ENCODE assay signal across 1 cellular context in genomic region chr3:38164136-38164965, GRCh38.
TF ChIP-seq lines count a peak whose summit lies in the region.

No MANE protein-coding gene starts in this region.

TF ChIP-seq in GM12878, 131 proteins besides CTCF, POLR2A, EP300 and RAD21:
- peak; percentile 37; the same call in 1 of the 2 replicates for TF ChIP-seq IKZF1 (conservative IDR thresholded peaks at IDR 0.05)
- TF ChIP-seq IKZF2 (IDR thresholded peaks at IDR 0.05): 0 out of 4 replicates have a peak, but pooled peaks of 1 of the 2 experiments have one; percentile 9
- TF ChIP-seq NR2C1 (IDR thresholded peaks at IDR 0.05): no peak
- peak; percentile 93 for TF ChIP-seq MLLT1 (IDR thresholded peaks at IDR 0.05)
- peak; percentile 77 for TF ChIP-seq SMAD5 (IDR thresholded peaks at IDR 0.05; ENCODE audit: low read depth)
- no peak for TF ChIP-seq RCOR1 (conservative IDR thresholded peaks at IDR 0.05; ENCODE audit: low read depth, low read length)
- peak; percentile 67; the same call in 1 of the 3 replicates for TF ChIP-seq POU2F2 (IDR thresholded peaks at IDR 0.05; ENCODE audit: borderline replicate concordance, low read depth, low read length)
- TF ChIP-seq SMAD1 (IDR thresholded peaks at IDR 0.05; ENCODE audit: low read depth, partially characterized antibody): peak; percentile 90
- TF ChIP-seq ZNF687 (IDR thresholded peaks at IDR 0.05): peak; percentile 87
- TF ChIP-seq POLR2AphosphoS5 (IDR thresholded peaks at IDR 0.05; ENCODE audit: low read length): peak; percentile 65
- TF ChIP-seq, protein P1, sequence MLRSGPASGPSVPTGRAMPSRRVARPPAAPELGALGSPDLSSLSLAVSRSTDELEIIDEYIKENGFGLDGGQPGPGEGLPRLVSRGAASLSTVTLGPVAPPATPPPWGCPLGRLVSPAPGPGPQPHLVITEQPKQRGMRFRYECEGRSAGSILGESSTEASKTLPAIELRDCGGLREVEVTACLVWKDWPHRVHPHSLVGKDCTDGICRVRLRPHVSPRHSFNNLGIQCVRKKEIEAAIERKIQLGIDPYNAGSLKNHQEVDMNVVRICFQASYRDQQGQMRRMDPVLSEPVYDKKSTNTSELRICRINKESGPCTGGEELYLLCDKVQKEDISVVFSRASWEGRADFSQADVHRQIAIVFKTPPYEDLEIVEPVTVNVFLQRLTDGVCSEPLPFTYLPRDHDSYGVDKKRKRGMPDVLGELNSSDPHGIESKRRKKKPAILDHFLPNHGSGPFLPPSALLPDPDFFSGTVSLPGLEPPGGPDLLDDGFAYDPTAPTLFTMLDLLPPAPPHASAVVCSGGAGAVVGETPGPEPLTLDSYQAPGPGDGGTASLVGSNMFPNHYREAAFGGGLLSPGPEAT (IDR thresholded peaks at IDR 0.05; ENCODE audit: low read depth): no peak; the same call in 1 of the 2 replicates
- no peak for TF ChIP-seq SMC3 (IDR thresholded peaks at IDR 0.05; ENCODE audit: borderline replicate concordance, low read length)
- no peak for TF ChIP-seq CEBPZ (IDR thresholded peaks at IDR 0.05; ENCODE audit: low read depth, low read length)
- TF ChIP-seq MTA2 (IDR thresholded peaks at IDR 0.05; ENCODE audit: low read depth): no peak; the same call in 1 of the 2 replicates
- TF ChIP-seq POLR2AphosphoS2 (IDR thresholded peaks at IDR 0.05; ENCODE audit: low read depth, low read length): 0 out of 2 replicates have a peak, but pooled peaks have one; percentile 82
- TF ChIP-seq NKRF (conservative IDR thresholded peaks at IDR 0.05): peak; percentile 61; the same call in 1 of the 2 replicates
- TF ChIP-seq, protein P2, sequence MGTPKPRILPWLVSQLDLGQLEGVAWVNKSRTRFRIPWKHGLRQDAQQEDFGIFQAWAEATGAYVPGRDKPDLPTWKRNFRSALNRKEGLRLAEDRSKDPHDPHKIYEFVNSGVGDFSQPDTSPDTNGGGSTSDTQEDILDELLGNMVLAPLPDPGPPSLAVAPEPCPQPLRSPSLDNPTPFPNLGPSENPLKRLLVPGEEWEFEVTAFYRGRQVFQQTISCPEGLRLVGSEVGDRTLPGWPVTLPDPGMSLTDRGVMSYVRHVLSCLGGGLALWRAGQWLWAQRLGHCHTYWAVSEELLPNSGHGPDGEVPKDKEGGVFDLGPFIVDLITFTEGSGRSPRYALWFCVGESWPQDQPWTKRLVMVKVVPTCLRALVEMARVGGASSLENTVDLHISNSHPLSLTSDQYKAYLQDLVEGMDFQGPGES (IDR thresholded peaks at IDR 0.05): no peak
- TF ChIP-seq TCF3 (IDR thresholded peaks at IDR 0.05; ENCODE audit: borderline replicate concordance, insufficient read depth, low read depth, low read length): peak; percentile 26; the same call in 1 of the 2 replicates
- peak; percentile 59; the same call in 1 of the 2 replicates for TF ChIP-seq ASH2L (IDR thresholded peaks at IDR 0.05; ENCODE audit: borderline replicate concordance, low read depth)
- peak; percentile 42; the same call in 1 of the 2 replicates for TF ChIP-seq LARP7 (IDR thresholded peaks at IDR 0.05)
- TF ChIP-seq SIN3A (IDR thresholded peaks at IDR 0.05; ENCODE audit: low read depth, low read length): 0 out of 2 replicates have a peak, but pooled peaks have one; percentile 23
- TF ChIP-seq TCF12 (IDR thresholded peaks at IDR 0.05; ENCODE audit: low read depth, low read length): no peak
- TF ChIP-seq BCL11A (IDR thresholded peaks at IDR 0.05; ENCODE audit: low read depth, low read length): 0 out of 2 replicates have a peak, but pooled peaks have one; percentile 9
- TF ChIP-seq EGR1 (IDR thresholded peaks at IDR 0.05; ENCODE audit: borderline replicate concordance in 1 of 2, low read depth in 2 of 2, low read length in 2 of 2): peak in 1 of 2 experiments; percentile 6; a peak in 1 of 3 replicates
- TF ChIP-seq HDAC2 (IDR thresholded peaks at IDR 0.05): no peak
- no peak for TF ChIP-seq DPF2 (IDR thresholded peaks at IDR 0.05)
- 0 out of 2 replicates have a peak, but pooled peaks have one; percentile 54 for TF ChIP-seq PML (IDR thresholded peaks at IDR 0.05; ENCODE audit: low read length)
- TF ChIP-seq ZNF207 (IDR thresholded peaks at IDR 0.05; ENCODE audit: borderline replicate concordance): 0 out of 2 replicates have a peak, but pooled peaks have one; percentile 49
- 0 out of 2 replicates have a peak, but pooled peaks have one; percentile 48 for TF ChIP-seq ZBTB33 (IDR thresholded peaks at IDR 0.05)
- peak; percentile 58 for TF ChIP-seq ZNF384 (IDR thresholded peaks at IDR 0.05; ENCODE audit: borderline replicate concordance, low read depth, low read length)
- peak; percentile 58; the same call in 1 of the 2 replicates for TF ChIP-seq TAF1 (IDR thresholded peaks at IDR 0.05; ENCODE audit: borderline replicate concordance, low read depth, low read length)
- TF ChIP-seq ZZZ3 (IDR thresholded peaks at IDR 0.05; ENCODE audit: control insufficient read depth, insufficient read length, low read depth): no peak
- TF ChIP-seq GATAD2B (conservative IDR thresholded peaks at IDR 0.05; ENCODE audit: low read depth): peak; percentile 39; the same call in 1 of the 2 replicates
